ENCODE assay signal across 8 cellular contexts in genomic region chr22:19714320-19715252, GRCh38. TPM values are rescaled to one million over a fixed set of nuclear protein-coding genes. Genes with fewer than 3 reads are reported as not detected.
DNase-seq lines count a peak whose midpoint lies in the region; ATAC-seq and TF ChIP-seq lines count a peak whose summit lies in the region.

Gene SEPTIN5, plus strand, starts transcription at chr22:19714503. Its CDS starts 86 bp downstream, at chr22:19714589.

- H3K9me3 Mint-ChIP-seq in Calu3 (ENCODE audit: low read depth, unreplicated experiment) = no peaks in the 10 kb centered on the region

- no TSS peak for BruUV-seq in Calu3 (replicated peaks; lab: Mats Ljungman, UMichigan)

- H3K9me3 ChIP-seq in SK-N-MC (ENCODE audit: low read depth, low read length) = no peaks in the 10 kb centered on the region
- no peaks in the 10 kb centered on the region for H3K9me3 ChIP-seq in osteoblast (ENCODE audit: low read depth, low read length)

- H3K4me3 Mint-ChIP-seq in Calu3 (ENCODE audit: low read depth, unreplicated experiment) = peak within 1 kb of the TSS; percentile 95

- H3K4me1 ChIP-seq in osteoblast (ENCODE audit: insufficient read depth, low read length) = peaks cover 4% of the 10 kb centered on the region

- H3K4me3 ChIP-seq in SK-N-MC (peak within 1 kb of the TSS; percentile 91), fibroblast of the aortic adventitia (ENCODE audit: low read depth, low read length) (peak within 1 kb of the TSS; percentile 66), osteoblast (ENCODE audit: insufficient read depth, low read length) (peak within 1 kb of the TSS; percentile 70)

- peaks cover 2% of the 10 kb centered on the region; the same call in 1 of the 2 replicates for H3K36me3 ChIP-seq in SK-N-MC (ENCODE audit: insufficient read depth, low read length)
- no peaks in the 10 kb centered on the region for H3K36me3 ChIP-seq in osteoblast (ENCODE audit: insufficient read depth, low read length)

- no peak within 1 kb of the TSS for H3K27ac ChIP-seq in SK-N-MC
- no peak within 1 kb of the TSS for H3K27ac ChIP-seq in osteoblast (ENCODE audit: low read depth, low read length)

- H4K20me1 ChIP-seq in osteoblast (ENCODE audit: insufficient read depth, low read length) = peaks cover 5% of the 10 kb centered on the region

- CTCF ChIA-PET in Calu3 (lab: Charles Lee) = no interaction called here

- peak within 1 kb of the TSS; percentile 65 for H2AFZ ChIP-seq in osteoblast (ENCODE audit: low read length)

- intact Hi-C loops in Calu3 (cut with micrococcal nuclease; ENCODE audit: unreplicated experiment) (loop anchor here (5.0 kb wide), 2 partner anchors 82 to 422 kb away; partner anchors contain the start of gene CLTCL1), left colon (cut with DNase I, micrococcal nuclease) (no loop called here)

- TF ChIP-seq CTCF in Calu3 (IDR thresholded peaks at IDR 0.05; ENCODE audit: unreplicated experiment) = no peak
- no peak for TF ChIP-seq CTCF in fibroblast of the aortic adventitia (IDR thresholded peaks at IDR 0.05; ENCODE audit: insufficient read depth, low read length)
- no peak for TF ChIP-seq CTCF in osteoblast (IDR thresholded peaks at IDR 0.05; ENCODE audit: extremely low read depth, low read depth, low read length)

- ATAC-seq in HG02610 (IDR thresholded peaks at IDR 0.05; ENCODE audit: unreplicated experiment) = no peak
- no peak for ATAC-seq in left colon

- H3K4me1 Mint-ChIP-seq in Calu3 (ENCODE audit: low read depth, unreplicated experiment) = no peaks in the 10 kb centered on the region

- H3K27ac Mint-ChIP-seq in Calu3 (ENCODE audit: unreplicated experiment) = no peak within 1 kb of the TSS

- no peaks in the 10 kb centered on the region for H3K79me2 ChIP-seq in osteoblast (ENCODE audit: insufficient read depth, low read length)

- peaks cover 14% of the 10 kb centered on the region for H3K27me3 ChIP-seq in osteoblast (ENCODE audit: insufficient read depth, low read length)

- H3K27me3 Mint-ChIP-seq in Calu3 (ENCODE audit: unreplicated experiment) = peaks cover 59% of the 10 kb centered on the region

- peaks cover 26% of the 10 kb centered on the region for H3K36me3 Mint-ChIP-seq in Calu3 (ENCODE audit: insufficient read depth, unreplicated experiment)

- peak within 1 kb of the TSS; percentile 81 for H3K4me2 ChIP-seq in osteoblast (ENCODE audit: insufficient read depth, low read length)

- H3K9ac ChIP-seq in SK-N-MC (ENCODE audit: insufficient read length) = peak within 1 kb of the TSS; percentile 77

- DNase-seq in Calu3 (no peak), SK-N-MC (ENCODE audit: low read depth, low spot score) (no peak), fibroblast of the aortic adventitia (ENCODE audit: low read depth) (no peak), osteoblast (ENCODE audit: insufficient read length, low spot score, missing footprints) (peak; percentile 92), HPDE6-E6E7 (ENCODE audit: extremely low spot score) (no peak), mesenteric fat pad (ENCODE audit: low spot score) (no peak), left colon (no peak)

RNA-seq across cellular contexts. Expression of gene SEPTIN5, which starts in this region (rescaled TPM):
- total RNA-seq in Calu3 (2022) = 2.3 and 3.3 TPM in 2 replicates
- total RNA-seq in fibroblast of the aortic adventitia (ENCODE audit: low replicate concordance) = 18.4 and 62.3 TPM in 2 replicates
- 11.2 and 14.5 TPM in 2 replicates for total RNA-seq in osteoblast
- 7.0 TPM for total RNA-seq in mesenteric fat pad
- total RNA-seq in left colon = 1 to 10 TPM; 4.4 to 4.6 TPM
